8 cellular contexts compared by ENCODE assay signal in the genomic region with DNA sequence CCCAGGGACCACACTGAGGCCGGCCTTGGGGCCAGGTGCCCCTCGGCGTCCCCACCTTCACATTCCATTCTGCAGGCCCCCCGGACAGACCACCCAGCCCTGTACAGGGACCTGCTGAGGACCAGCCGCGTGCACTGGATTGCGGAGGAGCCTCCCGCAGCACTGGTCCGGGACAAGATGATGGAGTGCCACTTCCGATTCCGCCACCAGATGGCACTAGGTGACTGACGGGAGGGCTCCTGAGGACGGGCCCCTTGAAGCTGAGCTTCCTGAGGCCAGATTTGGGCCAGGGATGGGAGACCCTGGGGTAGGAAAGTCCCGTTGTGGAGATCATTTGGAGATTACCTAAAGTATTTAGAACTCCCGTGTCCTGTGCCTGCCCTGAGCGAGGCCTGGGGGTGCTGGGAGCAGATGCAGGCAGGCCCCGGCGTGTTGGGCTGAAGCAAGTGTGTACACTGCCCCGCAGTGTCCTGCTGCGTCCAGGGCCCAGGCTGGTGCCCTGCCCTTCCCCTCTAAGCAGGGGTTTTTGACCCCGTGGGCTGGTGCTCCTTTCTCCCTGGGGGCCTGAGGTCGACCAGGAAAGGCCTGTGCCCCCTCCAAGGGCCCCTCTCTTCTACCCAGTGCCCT. TPM values are rescaled to one million over a fixed set of nuclear protein-coding genes. Genes with fewer than 3 reads are reported as not detected.
DNase-seq lines count a peak whose midpoint lies in the region; ATAC-seq, FAIRE-seq and TF ChIP-seq lines count a peak whose summit lies in the region.

No MANE protein-coding gene starts in this region.

- H4K20me1 ChIP-seq in GM23248 (ENCODE audit: insufficient read depth), result no peaks in the 10 kb centered on the region

- H3K27me3 ChIP-seq in GM23248 (replicated peaks; ENCODE audit: insufficient read depth), result no peaks in the 10 kb centered on the region
- no peaks in the 10 kb centered on the region for H3K27me3 ChIP-seq in parathyroid adenoma (ENCODE audit: control insufficient read depth, insufficient read depth, low read length)
- no peaks in the 10 kb centered on the region for H3K27me3 ChIP-seq in aorta (ENCODE audit: control insufficient read depth in 1 of 2, insufficient read depth in 2 of 2, low read length in 1 of 2)

- no peaks in the 10 kb centered on the region for H3K79me2 ChIP-seq in GM23248 (ENCODE audit: insufficient read depth)
- no peaks in the 10 kb centered on the region for H3K79me2 ChIP-seq in parathyroid adenoma

- TF ChIP-seq CTCF in AG10803 (conservative IDR thresholded peaks at IDR 0.05; ENCODE audit: low read length), result peak; percentile 78
- TF ChIP-seq CTCF in parathyroid adenoma (IDR thresholded peaks at IDR 0.05), result peak; percentile 53

- H3K9me3 ChIP-seq in GM23248 (ENCODE audit: low read depth) (no peaks in the 10 kb centered on the region), parathyroid adenoma (ENCODE audit: control insufficient read depth, low read length) (no peaks in the 10 kb centered on the region), aorta (ENCODE audit: control insufficient read depth, low read length) (peaks cover 1% of the 10 kb centered on the region)

- H3K9ac ChIP-seq in GM23248 (no peak overlapping the region), parathyroid adenoma (no peak overlapping the region)

- H3K4me3 ChIP-seq in AG10803 (ENCODE audit: low read length), result no peak overlapping the region
- H3K4me3 ChIP-seq in GM23248, result no peak overlapping the region
- H3K4me3 ChIP-seq in parathyroid adenoma (ENCODE audit: low read depth, low read length), result no peak overlapping the region
- H3K4me3 ChIP-seq in aorta (ENCODE audit: low read length in 2 of 2), result no peak overlapping the region

- no peaks in the 10 kb centered on the region for H3K9me2 ChIP-seq in GM23248 (ENCODE audit: insufficient read depth)

- H3K27ac ChIP-seq in GM23248, result no peak overlapping the region
- no peak overlapping the region for H3K27ac ChIP-seq in parathyroid adenoma
- H3K27ac ChIP-seq in aorta (ENCODE audit: low read depth in 1 of 2, low read length in 2 of 2), result no peak overlapping the region

- no peaks in the 10 kb centered on the region for H3K4me1 ChIP-seq in GM23248 (ENCODE audit: insufficient read depth)
- H3K4me1 ChIP-seq in parathyroid adenoma, result no peaks in the 10 kb centered on the region
- no peaks in the 10 kb centered on the region for H3K4me1 ChIP-seq in aorta (ENCODE audit: control insufficient read depth in 1 of 2, insufficient read depth in 2 of 2, low read length in 2 of 2)

- H3K36me3 ChIP-seq in GM23248 (ENCODE audit: low read depth), result no peaks in the 10 kb centered on the region; the same call in 1 of the 2 replicates
- no peaks in the 10 kb centered on the region for H3K36me3 ChIP-seq in parathyroid adenoma (ENCODE audit: control insufficient read depth, insufficient read depth, low read length)
- peaks cover 0 to 8% of the 10 kb centered on the region in 2 donors for H3K36me3 ChIP-seq in aorta (ENCODE audit: control insufficient read depth in 1 of 2, insufficient read depth in 2 of 2, low read length in 1 of 2)

- DNase-seq in AG10803 (ENCODE audit: low read depth) (peak; percentile 54), GM23248 (peak; percentile 60), RKO (ENCODE audit: low spot score) (peak; percentile 43), frontal cortex (ENCODE audit: low spot score in 2 of 2) (peak; percentile 68 to 86), aorta (peak; percentile 65 to 86)
- peak; percentile 57 for DNase-seq in activated naive CD4-positive, alpha-beta T cell treated with Interleukin-2 at 50 U/mL for 16 hours

- no peak overlapping the region for H2AFZ ChIP-seq in GM23248
- no peak overlapping the region for H2AFZ ChIP-seq in parathyroid adenoma

- H3F3A ChIP-seq in GM23248 (ENCODE audit: insufficient read depth), result 0 out of 2 replicates have a peak, but pooled peaks cover 2% of the 10 kb centered on the region

- WGBS in GM23248 (ENCODE audit: low coverage in 1 of 2, low lambda C conversion rate in 2 of 2, missing lambda C conversion rate in 2 of 2), 2 experiments, result 53 to 62% methylated on average over 22 of the region's 22 CpGs
- 45 to 49% methylated on average over 22 of the region's 22 CpGs for WGBS in aorta, 2 donors

- intact Hi-C loops in aorta (cut with DNase I), result loop anchor here in 1 of 2 donors (10.0 kb wide), 1 partner anchor 189 kb away; no protein-coding TSS in a partner anchor

- no peak for ATAC-seq in aorta (ENCODE audit: low FRiP score)
- no peak for ATAC-seq in GM18907 (IDR thresholded peaks at IDR 0.05; ENCODE audit: unreplicated experiment)

- no peak overlapping the region for H3K4me2 ChIP-seq in GM23248 (ENCODE audit: unreplicated experiment)
- H3K4me2 ChIP-seq in parathyroid adenoma (ENCODE audit: low read length), result no peak overlapping the region

- in situ Hi-C loops in GM23248 (cut with MboI), result loop anchor here (10.0 kb wide), 1 partner anchor 189 kb away; no protein-coding TSS in a partner anchor

- no peak for FAIRE-seq in frontal cortex (lab: Jason Lieb, UNC)

RNA-seq across cellular contexts. Expression of gene TRMU, which starts 20.0 kb away (rescaled TPM):
- 38.4 and 41.2 TPM in 2 replicates for total RNA-seq in GM23248 (2014; rRNA removed; shearing (Covaris generic))
- polyA plus RNA-seq in GM23248 (2016; fragmentation: Nextera tagmentation; extraction: Ambion mirVana) (27.0 and 29.5 TPM in 2 replicates), aorta (10 to 100 TPM; 11.3 to 66.4 TPM)
- total RNA-seq in frontal cortex (17.5 TPM), aorta (10 to 100 TPM; 29.8 to 37.8 TPM)

RNA-seq across cellular contexts. Expression of gene GTSE1, which starts 58.8 kb away (rescaled TPM):
- 4.6 and 6.1 TPM in 2 replicates for total RNA-seq in GM23248 (2014; rRNA removed; shearing (Covaris generic))
- 8.0 and 8.6 TPM in 2 replicates for polyA plus RNA-seq in GM23248 (2016; fragmentation: Nextera tagmentation; extraction: Ambion mirVana)
- 1.6 TPM for total RNA-seq in frontal cortex
- total RNA-seq in aorta, result 1 to 10 TPM in 1 of 2 donors, under 1 TPM in 1; 0.55 to 1.5 TPM
- 1 to 10 TPM in 1 of 2 donors, under 1 TPM in 1; 0.82 to 1.0 TPM for polyA plus RNA-seq in aorta
